8 cellular contexts compared by ENCODE assay signal in genomic region chr1:46197551-46198025, GRCh38. TPM values are rescaled to one million over a fixed set of nuclear protein-coding genes. Genes with fewer than 3 reads are reported as not detected.
DNase-seq lines count a peak whose midpoint lies in the region; ATAC-seq, FAIRE-seq and TF ChIP-seq lines count a peak whose summit lies in the region.

No MANE protein-coding gene starts in this region.

- H3K4me3 Mint-ChIP-seq in T-helper 2 cell treated with Interferon-gamma antibody and Interleukin-4, amounts not matched to agents 5 μg/mL and 100 μg/mL, for 36 hours: peak overlapping the region; percentile 87
- peak overlapping the region; percentile 84 for H3K4me3 Mint-ChIP-seq in activated naive CD8-positive, alpha-beta T cell treated with anti-CD3 and anti-CD28 coated beads, Interleukin-2, amount 10 ng/mL, durations not matched to agents 7 days and 5 days

- H3K4me3 ChIP-seq in keratinocyte (ENCODE audit: control insufficient read depth in 2 of 3, extremely low read depth in 1 of 3, insufficient read depth in 2 of 3, low read depth in 1 of 3, low read length in 3 of 3): peak overlapping the region; percentile 77 to 90 (median 81)
- H3K4me3 ChIP-seq in thymus (ENCODE audit: low read length): peak overlapping the region; percentile 82

- 87% methylated on average over 9 of the region's 9 CpGs for WGBS in thymus

- no peaks in the 10 kb centered on the region for H3K9me1 ChIP-seq in keratinocyte (ENCODE audit: control insufficient read depth, extremely low read depth, insufficient read depth, low read length)

- H2AFZ ChIP-seq in keratinocyte (ENCODE audit: control insufficient read depth, low read length): peak overlapping the region; percentile 37

- H3K4me2 ChIP-seq in keratinocyte (ENCODE audit: control insufficient read depth, extremely low read depth, insufficient read depth, low read depth, low read length): peak overlapping the region; percentile 89

- POLR2A ChIA-PET in activated naive CD8-positive, alpha-beta T cell treated with anti-CD3 and anti-CD28 coated beads, Interleukin-2, amount 10 ng/mL, durations not matched to agents 7 days and 5 days (lab: Charles Lee): interaction anchor here (1.5 to 2.5 kb wide), 3 partner anchors 31 to 50 kb away, joined by 3 to 9 read pairs (median 6); partner anchors contain the start of gene RAD54L

- no peaks in the 10 kb centered on the region for H3K9me3 ChIP-seq in keratinocyte (ENCODE audit: control insufficient read depth, low read depth, low read length)
- no peaks in the 10 kb centered on the region for H3K9me3 ChIP-seq in thymus (ENCODE audit: control insufficient read depth)

- no peaks in the 10 kb centered on the region for H4K20me1 ChIP-seq in keratinocyte (ENCODE audit: control insufficient read depth, extremely low read depth, insufficient read depth, low read length)

- H3K4me1 ChIP-seq in keratinocyte (ENCODE audit: control insufficient read depth, extremely low read depth, insufficient read depth, low read length) (peaks cover 17% of the 10 kb centered on the region), thymus (ENCODE audit: control insufficient read depth, insufficient read depth, low read length) (peaks cover 5% of the 10 kb centered on the region)

- dilution Hi-C loops in keratinocyte (cut with MboI; ENCODE audit: extremely low pct_ligation_motif_present, low sequenced_read_pairs): loop anchor here (25.0 kb wide), 1 partner anchor 160 kb away; no protein-coding TSS in a partner anchor

- H3K27ac Mint-ChIP-seq in T-helper 2 cell treated with Interferon-gamma antibody and Interleukin-4, amounts not matched to agents 5 μg/mL and 100 μg/mL, for 36 hours: peak overlapping the region; percentile 72
- H3K27ac Mint-ChIP-seq in activated naive CD8-positive, alpha-beta T cell treated with anti-CD3 and anti-CD28 coated beads, Interleukin-2, amount 10 ng/mL, durations not matched to agents 7 days and 5 days: peak overlapping the region; percentile 56

- TF ChIP-seq CTCF in keratinocyte (optimal IDR thresholded peaks at IDR 0.05 in 1 of 3, IDR thresholded peaks at IDR 0.05 in 1 of 3, conservative IDR thresholded peaks at IDR 0.05 in 1 of 3; ENCODE audit: extremely low read depth in 1 of 3, insufficient read depth in 2 of 3, low read length in 3 of 3): no peak

- peak overlapping the region; percentile 93 for H3K9ac ChIP-seq in keratinocyte (ENCODE audit: control insufficient read depth, extremely low read depth, insufficient read depth, low read length)

- FAIRE-seq in keratinocyte (lab: Jason Lieb, UNC): no peak

- H3K36me3 Mint-ChIP-seq in T-helper 2 cell treated with Interferon-gamma antibody and Interleukin-4, amounts not matched to agents 5 μg/mL and 100 μg/mL, for 36 hours (ENCODE audit: low read depth): peaks cover 6% of the 10 kb centered on the region
- H3K36me3 Mint-ChIP-seq in activated naive CD8-positive, alpha-beta T cell treated with anti-CD3 and anti-CD28 coated beads, Interleukin-2, amount 10 ng/mL, durations not matched to agents 7 days and 5 days: peaks cover 7% of the 10 kb centered on the region

- DNase-seq in T-helper 2 cell treated with Interferon-gamma antibody and Interleukin-4, amounts not matched to agents 5 μg/mL and 100 μg/mL, for 36 hours (ENCODE audit: low spot score): no peak
- DNase-seq in T-helper 2 cell (no peak), keratinocyte (ENCODE audit: low read depth, low spot score) (no peak), NOMO-1 (lab: John Stamatoyannopoulos, UW; ENCODE audit: unreplicated experiment in 2 of 2) (no peak), NCI-H146 treated with DMSO at 0.1 percent for 48 hours (lab: John Stamatoyannopoulos, UW; ENCODE audit: unreplicated experiment) (no peak), NCI-H446 (lab: John Stamatoyannopoulos, UW) (no peak)
- no peak for DNase-seq in activated naive CD8-positive, alpha-beta T cell treated with anti-CD3 and anti-CD28 coated beads, Interleukin-2, amount 10 ng/mL, durations not matched to agents 7 days and 5 days

- no peaks in the 10 kb centered on the region for H3K9me3 Mint-ChIP-seq in T-helper 2 cell treated with Interferon-gamma antibody and Interleukin-4, amounts not matched to agents 5 μg/mL and 100 μg/mL, for 36 hours
- no peaks in the 10 kb centered on the region for H3K9me3 Mint-ChIP-seq in activated naive CD8-positive, alpha-beta T cell treated with anti-CD3 and anti-CD28 coated beads, Interleukin-2, amount 10 ng/mL, durations not matched to agents 7 days and 5 days

- H3K27me3 Mint-ChIP-seq in T-helper 2 cell treated with Interferon-gamma antibody and Interleukin-4, amounts not matched to agents 5 μg/mL and 100 μg/mL, for 36 hours (ENCODE audit: low read depth): no peaks in the 10 kb centered on the region
- no peaks in the 10 kb centered on the region for H3K27me3 Mint-ChIP-seq in activated naive CD8-positive, alpha-beta T cell treated with anti-CD3 and anti-CD28 coated beads, Interleukin-2, amount 10 ng/mL, durations not matched to agents 7 days and 5 days

- H3K27ac ChIP-seq in keratinocyte (ENCODE audit: control insufficient read depth, insufficient read depth, low read length) (peak overlapping the region; percentile 85), thymus (ENCODE audit: low read depth) (no peak overlapping the region)

- peaks cover 11% of the 10 kb centered on the region for H3K79me2 ChIP-seq in keratinocyte (ENCODE audit: control insufficient read depth, insufficient read depth, low read length)

- no peak for ATAC-seq in activated naive CD8-positive, alpha-beta T cell treated with anti-CD3 and anti-CD28 coated beads, Interleukin-2, amount 10 ng/mL, durations not matched to agents 7 days and 5 days (ENCODE audit: low read depth)

- H3K4me1 Mint-ChIP-seq in T-helper 2 cell treated with Interferon-gamma antibody and Interleukin-4, amounts not matched to agents 5 μg/mL and 100 μg/mL, for 36 hours (ENCODE audit: low read depth): peaks cover 12% of the 10 kb centered on the region
- H3K4me1 Mint-ChIP-seq in activated naive CD8-positive, alpha-beta T cell treated with anti-CD3 and anti-CD28 coated beads, Interleukin-2, amount 10 ng/mL, durations not matched to agents 7 days and 5 days: peaks cover 9% of the 10 kb centered on the region

- H3K36me3 ChIP-seq in keratinocyte (ENCODE audit: control insufficient read depth in 2 of 2, extremely low read depth in 1 of 2, insufficient read depth in 2 of 2, low read length in 2 of 2) (peaks cover 8 to 20% of the 10 kb centered on the region in 2 experiments), thymus (ENCODE audit: control insufficient read depth, insufficient read depth) (peaks cover 21% of the 10 kb centered on the region)

- H3K27me3 ChIP-seq in keratinocyte (ENCODE audit: control insufficient read depth, extremely low read depth, insufficient read depth, low read length) (no peaks in the 10 kb centered on the region), thymus (ENCODE audit: control insufficient read depth, insufficient read depth) (no peaks in the 10 kb centered on the region)

RNA-seq across cellular contexts. Expression of gene POMGNT1, which starts 0.6 kb away (rescaled TPM):
- 10 to 100 TPM; 32.7 to 34.3 TPM for total RNA-seq in activated naive CD8-positive, alpha-beta T cell treated with anti-CD3 and anti-CD28 coated beads, Interleukin-2, amount 10 ng/mL, durations not matched to agents 7 days and 5 days
- polyA plus RNA-seq in keratinocyte (49.6 to 64.6 TPM (median 60.9 TPM) in 3 replicates), thymus (44.9 TPM)
- 12.7 TPM for polyA plus RNA-seq in keratinocyte (2011; ENCODE audit: low read depth)
- polyA plus RNA-seq in keratinocyte (2011; cell fraction: cytosol; rRNA removed): 35.6 and 44.8 TPM in 2 replicates
- polyA plus RNA-seq in keratinocyte (2011; cell fraction: nucleus; rRNA removed): 66.8 and 76.4 TPM in 2 replicates
- 40.0 and 71.7 TPM in 2 replicates for polyA plus RNA-seq in keratinocyte (2012; ENCODE audit: low replicate concordance)
- 48.6 to 94.7 TPM (median 54.7 TPM) in 3 replicates for polyA minus RNA-seq in keratinocyte
- polyA minus RNA-seq in keratinocyte (2011; cell fraction: cytosol; rRNA and poly(A)+ RNA removed): 47.2 TPM
- polyA minus RNA-seq in keratinocyte (2011; cell fraction: nucleus; rRNA and poly(A)+ RNA removed): 34.8 and 41.8 TPM in 2 replicates

RNA-seq across cellular contexts. Expression of gene LURAP1, which starts 5.5 kb away (rescaled TPM):
- total RNA-seq in activated naive CD8-positive, alpha-beta T cell treated with anti-CD3 and anti-CD28 coated beads, Interleukin-2, amount 10 ng/mL, durations not matched to agents 7 days and 5 days: under 1 TPM; 0.20 to 0.36 TPM
- polyA plus RNA-seq in keratinocyte: 3.5 to 4.5 TPM (median 4.1 TPM) in 3 replicates
- 0.47 TPM for polyA plus RNA-seq in keratinocyte (2011; ENCODE audit: low read depth)
- polyA plus RNA-seq in keratinocyte (2011; cell fraction: cytosol; rRNA removed): 1.9 and 2.2 TPM in 2 replicates
- 5.3 and 7.1 TPM in 2 replicates for polyA plus RNA-seq in keratinocyte (2011; cell fraction: nucleus; rRNA removed)
- polyA plus RNA-seq in keratinocyte (2012; ENCODE audit: low replicate concordance): 0.93 and 2.1 TPM in 2 replicates
- 2.4 to 3.4 TPM (median 3.4 TPM) in 3 replicates for polyA minus RNA-seq in keratinocyte
- 1.3 TPM for polyA minus RNA-seq in keratinocyte (2011; cell fraction: cytosol; rRNA and poly(A)+ RNA removed)
- polyA minus RNA-seq in keratinocyte (2011; cell fraction: nucleus; rRNA and poly(A)+ RNA removed): 1.8 and 3.0 TPM in 2 replicates
- polyA plus RNA-seq in thymus: 1.5 TPM

RNA-seq across cellular contexts. Expression of gene P3R3URF, which starts 21.3 kb away (rescaled TPM):
- not detected for total RNA-seq in activated naive CD8-positive, alpha-beta T cell treated with anti-CD3 and anti-CD28 coated beads, Interleukin-2, amount 10 ng/mL, durations not matched to agents 7 days and 5 days
- polyA plus RNA-seq in keratinocyte (not detected in 3 replicates), thymus (not detected)
- polyA plus RNA-seq in keratinocyte (2011; ENCODE audit: low read depth): not detected
- polyA plus RNA-seq in keratinocyte (2011; cell fraction: cytosol; rRNA removed): not detected in 2 replicates
- not detected in 2 replicates for polyA plus RNA-seq in keratinocyte (2011; cell fraction: nucleus; rRNA removed)
- polyA plus RNA-seq in keratinocyte (2012; ENCODE audit: low replicate concordance): not detected in 2 replicates
- polyA minus RNA-seq in keratinocyte: not detected in 3 replicates
- polyA minus RNA-seq in keratinocyte (2011; cell fraction: cytosol; rRNA and poly(A)+ RNA removed): not detected
- polyA minus RNA-seq in keratinocyte (2011; cell fraction: nucleus; rRNA and poly(A)+ RNA removed): not detected in 2 replicates

RNA-seq across cellular contexts. Expression of gene TSPAN1, which starts 22.7 kb away (rescaled TPM):
- total RNA-seq in activated naive CD8-positive, alpha-beta T cell treated with anti-CD3 and anti-CD28 coated beads, Interleukin-2, amount 10 ng/mL, durations not matched to agents 7 days and 5 days: not detected
- polyA plus RNA-seq in keratinocyte (312 to 376 TPM (median 362 TPM) in 3 replicates), thymus (6.9 TPM)
- polyA plus RNA-seq in keratinocyte (2011; ENCODE audit: low read depth): 86.1 TPM
- 402 and 490 TPM in 2 replicates for polyA plus RNA-seq in keratinocyte (2011; cell fraction: cytosol; rRNA removed)
- 869 and 873 TPM in 2 replicates for polyA plus RNA-seq in keratinocyte (2011; cell fraction: nucleus; rRNA removed)
- 85.3 and 177 TPM in 2 replicates for polyA plus RNA-seq in keratinocyte (2012; ENCODE audit: low replicate concordance)
- polyA minus RNA-seq in keratinocyte: 327 to 474 TPM (median 467 TPM) in 3 replicates
- 249 TPM for polyA minus RNA-seq in keratinocyte (2011; cell fraction: cytosol; rRNA and poly(A)+ RNA removed)
- 322 and 407 TPM in 2 replicates for polyA minus RNA-seq in keratinocyte (2011; cell fraction: nucleus; rRNA and poly(A)+ RNA removed)

RNA-seq across cellular contexts. Expression of gene RAD54L, which starts 50.0 kb away (rescaled TPM):
- 10 to 100 TPM; 47.9 to 50.8 TPM for total RNA-seq in activated naive CD8-positive, alpha-beta T cell treated with anti-CD3 and anti-CD28 coated beads, Interleukin-2, amount 10 ng/mL, durations not matched to agents 7 days and 5 days
- polyA plus RNA-seq in keratinocyte: 0.42 to 5.1 TPM (median 3.8 TPM) in 3 replicates
- 0.74 TPM for polyA plus RNA-seq in keratinocyte (2011; ENCODE audit: low read depth)
- 0.98 and 1.2 TPM in 2 replicates for polyA plus RNA-seq in keratinocyte (2011; cell fraction: cytosol; rRNA removed)
- polyA plus RNA-seq in keratinocyte (2011; cell fraction: nucleus; rRNA removed): 4.2 and 4.4 TPM in 2 replicates
- 0.24 and 4.0 TPM in 2 replicates for polyA plus RNA-seq in keratinocyte (2012; ENCODE audit: low replicate concordance)
- 2.1 to 6.8 TPM (median 5.0 TPM) in 3 replicates for polyA minus RNA-seq in keratinocyte
- not detected for polyA minus RNA-seq in keratinocyte (2011; cell fraction: cytosol; rRNA and poly(A)+ RNA removed)
- 1.5 and 2.9 TPM in 2 replicates for polyA minus RNA-seq in keratinocyte (2011; cell fraction: nucleus; rRNA and poly(A)+ RNA removed)
- 2.6 TPM for polyA plus RNA-seq in thymus
